Comparison of ENCODE assay signal across 24 cellular contexts in genomic region chr5:65485405-65485804, GRCh38. TPM values are rescaled to one million over a fixed set of nuclear protein-coding genes. Genes with fewer than 3 reads are reported as not detected.
DNase-seq lines count a peak whose midpoint lies in the region; ATAC-seq and TF ChIP-seq lines count a peak whose summit lies in the region.
"Had no signal": no experiment of that assay in that cellular context is flagged by ENCODE, and none has a peak within 500 bp of the region (broad histone marks: within the 10 kb centered on the region; RNA-seq: fewer than 3 reads in every experiment).

No MANE protein-coding gene starts in this region.

- H3K79me2 ChIP-seq in Karpas-422 (ENCODE audit: low read length): no peaks in the 10 kb centered on the region

- H3K9me3 ChIP-seq in Karpas-422 (ENCODE audit: low read length) (no peaks in the 10 kb centered on the region), spleen (no peaks in the 10 kb centered on the region)
- H3K9me3 ChIP-seq: BE2C had no signal

- no peak overlapping the region for H3K4me3 Mint-ChIP-seq in WTC11
- H3K4me3 Mint-ChIP-seq: CD14-positive monocyte; CD4-positive, alpha-beta memory T cell; CD4-positive, CD25-positive, alpha-beta regulatory T cell; CD8-positive, alpha-beta memory T cell had no signal

- 0 out of 2 replicates have a peak, but pooled peaks cover 7% of the 10 kb centered on the region for H3K9me3 Mint-ChIP-seq in WTC11
- H3K9me3 Mint-ChIP-seq: CD4-positive, alpha-beta memory T cell; CD8-positive, alpha-beta memory T cell had no signal

- DNase-seq in Karpas-422: peak; percentile 9
- DNase-seq in WTC11 (ENCODE audit: low spot score): no peak
- DNase-seq in spleen: peak; percentile 73
- no peak for DNase-seq in NCI-H345 treated with DMSO at 0.1 percent for 48 hours (lab: John Stamatoyannopoulos, UW; ENCODE audit: unreplicated experiment)
- DNase-seq: 8988T; ACHN; BE2C; C1 segment of cervical spinal cord; CD4-positive, CD25-positive, alpha-beta regulatory T cell; CD8-positive, alpha-beta memory T cell; COR-L47; DMS 273 treated with DMSO at 0.1 percent for 48 hours; DMS153; DMS53; DMS79; DND-41; EL; GDM1 had no signal

- CTCF ChIA-PET in WTC11 (lab: Charles Lee): interaction anchor here (1.3 kb wide), 1 partner anchor 674 kb away, joined by 6 read pairs; no protein-coding TSS in a partner anchor

- H3K9me2 ChIP-seq in Karpas-422 (replicated peaks; ENCODE audit: insufficient read depth, low read length): no peaks in the 10 kb centered on the region

- no peak for TF ChIP-seq CTCF in WTC11 (IDR thresholded peaks at IDR 0.05)
- TF ChIP-seq CTCF in spleen (IDR thresholded peaks at IDR 0.05 in 8 of 11, conservative IDR thresholded peaks at IDR 0.05 in 3 of 11): no peak

- no peaks in the 10 kb centered on the region for H3K27me3 Mint-ChIP-seq in WTC11 (ENCODE audit: low read depth)

- H3K4me1 ChIP-seq in Karpas-422 (ENCODE audit: low read length) (peaks cover 24% of the 10 kb centered on the region), spleen (peaks cover 4 to 33% (median 22%) of the 10 kb centered on the region in 6 donors)
- H3K4me1 ChIP-seq: BE2C, BLaER1 had no signal

- peaks cover 5% of the 10 kb centered on the region; the same call in 1 of the 2 replicates for H3K36me3 Mint-ChIP-seq in WTC11
- H3K36me3 Mint-ChIP-seq: CD14-positive monocyte; CD4-positive, CD25-positive, alpha-beta regulatory T cell had no signal

- 93 to 100% (median 94%) methylated on average over 1 to 28 of the region's 28 CpGs for WGBS in spleen, 5 donors

- 0 out of 2 replicates have a peak, but pooled peaks cover 2% of the 10 kb centered on the region for H3K36me3 ChIP-seq in Karpas-422 (ENCODE audit: insufficient read depth, low read length)
- H3K36me3 ChIP-seq in spleen: no peaks in the 10 kb centered on the region
- H3K36me3 ChIP-seq: BE2C had no signal

- TF ChIP-seq POLR2A in spleen (IDR thresholded peaks at IDR 0.05): no peak

- H2AFZ ChIP-seq in Karpas-422 (ENCODE audit: low read length): no peak overlapping the region

- POLR2A ChIA-PET in WTC11 (lab: Charles Lee): no interaction called here

- no peaks in the 10 kb centered on the region for H3K27me3 ChIP-seq in Karpas-422 (ENCODE audit: low read length)
- H3K27me3 ChIP-seq in spleen (replicated peaks in 1 of 7): peaks cover 0 to 4% (median 0%) of the 10 kb centered on the region in 7 donors
- H3K27me3 ChIP-seq: BE2C, BLaER1 had no signal

- ATAC-seq in WTC11 (no peak), HG03135 (IDR thresholded peaks at IDR 0.05; ENCODE audit: unreplicated experiment) (no peak), GM18907 (IDR thresholded peaks at IDR 0.05; ENCODE audit: unreplicated experiment) (no peak)
- ATAC-seq: GM12878 had no signal

- H3K4me3 ChIP-seq in Karpas-422 (ENCODE audit: low read length) (no peak overlapping the region), spleen (no peak overlapping the region)
- H3K4me3 ChIP-seq: BLaER1, GM12878 had no signal

- intact Hi-C loops in spleen (cut with DNase I; ENCODE audit: low total_unique reads): loop anchor here (10.0 kb wide), 2 partner anchors 381 to 851 kb away; no protein-coding TSS in a partner anchor

- H3K4me1 Mint-ChIP-seq in WTC11: peaks cover 16% of the 10 kb centered on the region

- no peak overlapping the region for H3K4me2 ChIP-seq in Karpas-422 (ENCODE audit: low read depth, low read length, poor library complexity, severe bottlenecking)
- H3K4me2 ChIP-seq: BLaER1 had no signal

- no peaks in the 10 kb centered on the region for H4K20me1 ChIP-seq in Karpas-422 (ENCODE audit: insufficient read depth, low read depth, low read length)
- H4K20me1 ChIP-seq: BLaER1 had no signal

- H3K9ac ChIP-seq in Karpas-422 (ENCODE audit: low read length): no peak overlapping the region
- H3K9ac ChIP-seq: BLaER1 had no signal

- H3K27ac Mint-ChIP-seq in WTC11: no peak overlapping the region
- H3K27ac Mint-ChIP-seq: CD14-positive monocyte; CD4-positive, alpha-beta memory T cell; CD4-positive, CD25-positive, alpha-beta regulatory T cell; CD8-positive, alpha-beta memory T cell had no signal

- H3K27ac ChIP-seq in Karpas-422 (ENCODE audit: low read length) (no peak overlapping the region), spleen (no peak overlapping the region)
- H3K27ac ChIP-seq: BLaER1 had no signal

TF ChIP-seq in WTC11, 78 proteins besides CTCF, POLR2A, EP300 and RAD21:
- TF ChIP-seq MLX (CRISPR knock-in tag; IDR thresholded peaks at IDR 0.05): no peak
- 0 out of 2 replicates have a peak, but pooled peaks have one; percentile 33 for TF ChIP-seq HMGXB4 (CRISPR knock-in tag; IDR thresholded peaks at IDR 0.05)
- TF ChIP-seq ZNF396 (CRISPR knock-in tag; IDR thresholded peaks at IDR 0.05; ENCODE audit: borderline replicate concordance): no peak

RNA-seq across cellular contexts. Expression of gene ADAMTS6, which starts 3.7 kb away (rescaled TPM):
- total RNA-seq in Karpas-422 (2014; rRNA removed; shearing (Covaris generic); ENCODE audit: low replicate concordance): 2.6 TPM in 2 replicates
- total RNA-seq in WTC11 (2021) (2.6 to 3.5 TPM (median 2.8 TPM) in 3 replicates), spleen (10 to 100 TPM in 2 of 7 donors, 1 to 10 TPM in 5; 5.4 to 16.4 (median 8.7) TPM)
- polyA plus RNA-seq in spleen: 1 to 10 TPM; 1.1 to 2.6 (median 2.4) TPM
- polyA plus RNA-seq: CD14-positive monocyte had no signal

Comparison
In these comparisons a context has a peak if more than half of its experiments do, and no peak if none do; other contexts are left out.
1. DNase-seq: peak in Karpas-422 (single experiment) and spleen (single experiment); none in WTC11 (single experiment) and NCI-H345 treated with DMSO at 0.1 percent for 48 hours (single experiment).